ENCODE assay signal across 8 cellular contexts in genomic region chr17:43125967-43126910, GRCh38. TPM values are rescaled to one million over a fixed set of nuclear protein-coding genes. Genes with fewer than 3 reads are reported as not detected.
A peak's percentile ranks its signal among the peaks of the same experiment; 100 is the strongest.
DNase-seq lines count a peak whose midpoint lies in the region; ATAC-seq and TF ChIP-seq lines count a peak whose summit lies in the region.

No MANE protein-coding gene starts in this region.

- peak overlapping the region; percentile 71 for H3K4me2 ChIP-seq in mesendoderm (ENCODE audit: low read length)

- H2BK5ac ChIP-seq in mesendoderm (ENCODE audit: low read length), result no peak overlapping the region

- CTCF ChIA-PET in CD8-positive, alpha-beta T cell (lab: Charles Lee), result interaction anchor here (1.2 to 2.0 kb wide), 3 partner anchors 37 to 358 kb away, joined by 3 to 5 read pairs (median 3); partner anchors contain the start of gene DHX8

- no CpG with 5 or more reads among the region's 59 CpGs for WGBS in mesendoderm (ENCODE audit: extremely low coverage, insufficient coverage, low lambda C conversion rate)

- no peak for ATAC-seq in CD8-positive, alpha-beta T cell
- ATAC-seq in HG02571 (IDR thresholded peaks at IDR 0.05; ENCODE audit: unreplicated experiment), result no peak

- H4K8ac ChIP-seq in mesendoderm (ENCODE audit: low read depth, low read length), result no peak overlapping the region

- no peak overlapping the region for H4K5ac ChIP-seq in mesendoderm (ENCODE audit: low read length)

- no peaks in the 10 kb centered on the region for H3K27me3 Mint-ChIP-seq in CD8-positive, alpha-beta T cell (ENCODE audit: low read depth)
- H3K27me3 Mint-ChIP-seq in brain, result peaks cover 10% of the 10 kb centered on the region

- H3K27me3 ChIP-seq in CD8-positive, alpha-beta T cell (ENCODE audit: insufficient read depth, low read length), result no peaks in the 10 kb centered on the region
- no peaks in the 10 kb centered on the region for H3K27me3 ChIP-seq in mesendoderm (ENCODE audit: insufficient read depth, low read length, poor library complexity)

- H2AK5ac ChIP-seq in mesendoderm (ENCODE audit: low read length), result no peak overlapping the region

- H3K4me1 Mint-ChIP-seq in CD8-positive, alpha-beta T cell (ENCODE audit: low read depth), result peaks cover 33% of the 10 kb centered on the region
- H3K4me1 Mint-ChIP-seq in brain, result peaks cover 44% of the 10 kb centered on the region

- DNase-seq in CD8-positive, alpha-beta T cell, result peak in 1 of 7 experiments; percentile 14
- peak; percentile 47 for DNase-seq in MV-4-11 (lab: John Stamatoyannopoulos, UW)
- peak; percentile 12 for DNase-seq in mesendoderm
- no peak for DNase-seq in NCI-H2081 (lab: John Stamatoyannopoulos, UW)
- DNase-seq in cerebellar cortex (ENCODE audit: low spot score), result no peak
- DNase-seq in stimulated activated naive CD4-positive, alpha-beta T cell (lab: John Stamatoyannopoulos, UW), result no peak

- no peak overlapping the region for H2BK15ac ChIP-seq in mesendoderm (replicated peaks; ENCODE audit: low read depth)

- TF ChIP-seq CTCF in CD8-positive, alpha-beta T cell (IDR thresholded peaks at IDR 0.05), result no peak
- no peak for TF ChIP-seq CTCF in brain (conservative IDR thresholded peaks at IDR 0.05)

- intact Hi-C loops in CD8-positive, alpha-beta T cell (cut with DNase I, micrococcal nuclease), result loop anchor here (1.0 to 10.0 kb wide), 9 partner anchors 44 to 293 kb away; partner anchors contain the start of genes RPL27 (in 2 of the 2), IFI35 (in 1 of the 2), PSME3 (in 1 of the 2) and RND2 (in 1 of the 2)

- no peak overlapping the region for H3K4ac ChIP-seq in mesendoderm (ENCODE audit: low read depth, low read length)

- H3K18ac ChIP-seq in mesendoderm (ENCODE audit: low read length), result no peak overlapping the region

- peaks cover 3% of the 10 kb centered on the region for H3K79me1 ChIP-seq in mesendoderm (ENCODE audit: low read length)

- H3K79me2 ChIP-seq in mesendoderm (ENCODE audit: control insufficient read depth, insufficient read depth, low read length), result peaks cover 7% of the 10 kb centered on the region

- H3K9me3 Mint-ChIP-seq in CD8-positive, alpha-beta T cell, result no peaks in the 10 kb centered on the region
- no peaks in the 10 kb centered on the region for H3K9me3 Mint-ChIP-seq in brain

- POLR2A ChIA-PET in CD8-positive, alpha-beta T cell (lab: Charles Lee), result interaction anchor here (1.7 to 1.8 kb wide), 2 partner anchors 189 to 234 kb away, joined by 5 to 6 read pairs; no protein-coding TSS in a partner anchor

- no peak overlapping the region for H2BK120ac ChIP-seq in mesendoderm (ENCODE audit: low read depth, low read length)

- H3K36me3 ChIP-seq in CD8-positive, alpha-beta T cell (ENCODE audit: insufficient read depth, low read length), result no peaks in the 10 kb centered on the region
- H3K36me3 ChIP-seq in mesendoderm (ENCODE audit: control insufficient read depth, insufficient read depth, low read length), result no peaks in the 10 kb centered on the region

- H3K27ac Mint-ChIP-seq in CD8-positive, alpha-beta T cell, result peak overlapping the region; percentile 92
- peak overlapping the region; percentile 68 to 96 (median 91) for H3K27ac Mint-ChIP-seq in brain

- H3K36me3 Mint-ChIP-seq in CD8-positive, alpha-beta T cell, result peaks cover 30% of the 10 kb centered on the region
- peaks cover 22% of the 10 kb centered on the region for H3K36me3 Mint-ChIP-seq in brain

- no peak overlapping the region for H3K23ac ChIP-seq in mesendoderm (ENCODE audit: low read length)

- no peaks in the 10 kb centered on the region for H3K9me3 ChIP-seq in CD8-positive, alpha-beta T cell (ENCODE audit: low read length)

- peak overlapping the region; percentile 49 for H3K4me3 ChIP-seq in CD8-positive, alpha-beta T cell (ENCODE audit: low read depth, low read length)
- peak overlapping the region; percentile 88 for H3K4me3 ChIP-seq in mesendoderm (ENCODE audit: low read length)

- peak overlapping the region; percentile 94 for H3K4me3 Mint-ChIP-seq in CD8-positive, alpha-beta T cell
- peak overlapping the region; percentile 91 to 98 (median 95) for H3K4me3 Mint-ChIP-seq in brain

- peak overlapping the region; percentile 86 for H3K56ac ChIP-seq in mesendoderm (ENCODE audit: low read length)

- H3K27ac ChIP-seq in CD8-positive, alpha-beta T cell (ENCODE audit: low read depth, low read length), result peak overlapping the region; percentile 57
- H3K27ac ChIP-seq in mesendoderm (ENCODE audit: low read depth, low read length), result no peak overlapping the region

- H3K4me1 ChIP-seq in CD8-positive, alpha-beta T cell (ENCODE audit: insufficient read depth, low read length), result peaks cover 15% of the 10 kb centered on the region
- H3K4me1 ChIP-seq in mesendoderm (ENCODE audit: control insufficient read depth, low read depth, low read length), result no peaks in the 10 kb centered on the region

- peak overlapping the region; percentile 85 for H3K9ac ChIP-seq in mesendoderm (ENCODE audit: low read length)

RNA-seq across cellular contexts. Expression of gene BRCA1, which starts 1.1 kb away (rescaled TPM):
- 1 to 10 TPM; 1.1 to 1.3 TPM for total RNA-seq in CD8-positive, alpha-beta T cell
- polyA plus RNA-seq in brain (ENCODE audit: insufficient read depth, low read depth, low replicate concordance), result 10.1 TPM
- polyA plus RNA-seq in mesendoderm (2013, experiment 1 of 2), result 17.2 TPM
- 17.4 TPM for polyA plus RNA-seq in mesendoderm (2013, experiment 2 of 2)

RNA-seq across cellular contexts. Expression of gene NBR1, which starts 44.8 kb away (rescaled TPM):
- 10 to 100 TPM; 19.1 to 19.4 TPM for total RNA-seq in CD8-positive, alpha-beta T cell
- 94.1 TPM for polyA plus RNA-seq in brain (ENCODE audit: insufficient read depth, low read depth, low replicate concordance)
- 17.0 TPM for polyA plus RNA-seq in mesendoderm (2013, experiment 1 of 2)
- polyA plus RNA-seq in mesendoderm (2013, experiment 2 of 2), result 17.1 TPM

Comparison
In these comparisons a context has a peak if more than half of its experiments do, and no peak if none do; other contexts are left out.
1. DNase-seq: peak in MV-4-11 (single experiment) and mesendoderm (single experiment); none in NCI-H2081 (0 of 2), cerebellar cortex (single experiment) and stimulated activated naive CD4-positive, alpha-beta T cell (0 of 6).